19 cellular contexts compared by ENCODE assay signal in genomic region chr16:22202261-22202637, GRCh38. TPM values are rescaled to one million over a fixed set of nuclear protein-coding genes. Genes with fewer than 3 reads are reported as not detected.
DNase-seq lines count a peak whose midpoint lies in the region; TF ChIP-seq lines count a peak whose summit lies in the region.
"Had no signal": no experiment of that assay in that cellular context is flagged by ENCODE, and none has a peak within 500 bp of the region (broad histone marks: within the 10 kb centered on the region; RNA-seq: fewer than 3 reads in every experiment).

No MANE protein-coding gene starts in this region.

- POLR2A ChIA-PET in MCF 10A (lab: Yijun Ruan, JAX) = interaction anchor here (1.6 to 10.0 kb wide), 3 partner anchors 11 to 95 kb away, joined by 4 to 104 read pairs (median 42); partner anchors contain the start of gene POLR3E

- intact Hi-C loops in MCF 10A (cut with micrococcal nuclease) = no loop called here
- intact Hi-C loops in mammary epithelial cell (cut with micrococcal nuclease) = no loop called here

- H3K36me3 Mint-ChIP-seq in MCF 10A (ENCODE audit: insufficient read depth, unreplicated experiment) = no peaks in the 10 kb centered on the region
- no peaks in the 10 kb centered on the region for H3K36me3 Mint-ChIP-seq in neural progenitor cell
- H3K36me3 Mint-ChIP-seq: CD14-positive monocyte had no signal

- WGBS in mammary epithelial cell (ENCODE audit: low coverage, missing lambda C conversion rate) = 82% methylated on average over 6 of the region's 6 CpGs

- H3K9ac ChIP-seq in mammary epithelial cell (ENCODE audit: insufficient read depth, low read length) (no peak overlapping the region), MM.1S (ENCODE audit: low read length) (no peak overlapping the region), neural progenitor cell (no peak overlapping the region)
- H3K9ac ChIP-seq: BLaER1 had no signal

- H4K20me1 ChIP-seq in mammary epithelial cell (ENCODE audit: insufficient read depth, low read length) (no peaks in the 10 kb centered on the region), MM.1S (ENCODE audit: insufficient read depth, low read length) (no peaks in the 10 kb centered on the region), neural progenitor cell (ENCODE audit: low read depth) (peaks cover 2% of the 10 kb centered on the region)

- H3K4me3 Mint-ChIP-seq in MCF 10A (ENCODE audit: unreplicated experiment) (no peak overlapping the region), neural progenitor cell (no peak overlapping the region)
- H3K4me3 Mint-ChIP-seq: CD14-positive monocyte; CD4-positive, alpha-beta memory T cell; H9 had no signal

- TF ChIP-seq CTCF in MCF 10A (IDR thresholded peaks at IDR 0.05; ENCODE audit: unreplicated experiment) (no peak), mammary epithelial cell (conservative IDR thresholded peaks at IDR 0.05 in 1 of 2, IDR thresholded peaks at IDR 0.05 in 1 of 2; ENCODE audit: extremely low read depth in 1 of 2, insufficient read depth in 1 of 2, low read depth in 1 of 2, low read length in 2 of 2) (no peak), MM.1S (IDR thresholded peaks at IDR 0.05; ENCODE audit: low read length) (no peak), WERI-Rb-1 (IDR thresholded peaks at IDR 0.05; ENCODE audit: low read depth, low read length) (no peak), neural progenitor cell (IDR thresholded peaks at IDR 0.05) (no peak)

- in situ Hi-C loops in mammary epithelial cell (cut with MboI; ENCODE audit: low sequenced_read_pairs in 2 of 2) = loop anchor here in 1 of 2 donors (5.0 kb wide), 1 partner anchor 90 kb away; no protein-coding TSS in a partner anchor

- H3K27ac Mint-ChIP-seq in MCF 10A (ENCODE audit: low read depth, unreplicated experiment) (peak overlapping the region; percentile 54), neural progenitor cell (peak overlapping the region; percentile 15)
- H3K27ac Mint-ChIP-seq: CD4-positive, alpha-beta memory T cell; H9 had no signal

- H3K4me2 ChIP-seq in mammary epithelial cell (ENCODE audit: insufficient read depth, low read depth, low read length) = no peak overlapping the region
- no peak overlapping the region for H3K4me2 ChIP-seq in MM.1S (ENCODE audit: low read depth, low read length)
- H3K4me2 ChIP-seq in neural progenitor cell = no peak overlapping the region
- H3K4me2 ChIP-seq: BLaER1 had no signal

- H3K4me1 ChIP-seq in mammary epithelial cell (ENCODE audit: insufficient read depth, low read length) (peaks cover 18% of the 10 kb centered on the region), MM.1S (ENCODE audit: low read length) (peaks cover 41% of the 10 kb centered on the region), neural progenitor cell (no peaks in the 10 kb centered on the region)

- no peaks in the 10 kb centered on the region for H3K9me2 ChIP-seq in MM.1S (replicated peaks; ENCODE audit: insufficient read depth, low read length)

- CTCF ChIA-PET in MCF 10A (lab: Yijun Ruan, JAX) = interaction anchor here (0.9 to 6.4 kb wide), 6 partner anchors 9 to 119 kb away, joined by 3 to 35 read pairs (median 5); partner anchors contain the start of gene POLR3E
- CTCF ChIA-PET in mammary epithelial cell (lab: Charles Lee; ENCODE audit: low non-redundant PET) = no interaction called here

- H3K9me3 ChIP-seq in mammary epithelial cell (replicated peaks; ENCODE audit: insufficient read depth, low read length) = no peaks in the 10 kb centered on the region
- no peaks in the 10 kb centered on the region for H3K9me3 ChIP-seq in MM.1S (replicated peaks; ENCODE audit: insufficient read depth, low read length)
- H3K9me3 ChIP-seq in WERI-Rb-1 (ENCODE audit: severe bottlenecking) = no peaks in the 10 kb centered on the region
- no peaks in the 10 kb centered on the region for H3K9me3 ChIP-seq in neural progenitor cell (ENCODE audit: low read depth)
- H3K9me3 ChIP-seq: BLaER1 had no signal

- H3K9me3 Mint-ChIP-seq in MCF 10A (ENCODE audit: unreplicated experiment) (no peaks in the 10 kb centered on the region), neural progenitor cell (no peaks in the 10 kb centered on the region)
- H3K9me3 Mint-ChIP-seq: CD4-positive, alpha-beta memory T cell; H9 had no signal

- H3K27me3 Mint-ChIP-seq in MCF 10A (ENCODE audit: insufficient read depth, unreplicated experiment) (no peaks in the 10 kb centered on the region), neural progenitor cell (ENCODE audit: insufficient read depth, low read depth) (no peaks in the 10 kb centered on the region)
- H3K27me3 Mint-ChIP-seq: CD4-positive, alpha-beta memory T cell had no signal

- H3F3A ChIP-seq in MM.1S (ENCODE audit: insufficient read depth, low read length) = peaks cover 45% of the 10 kb centered on the region
- peaks cover 18% of the 10 kb centered on the region for H3F3A ChIP-seq in neural progenitor cell (ENCODE audit: low read depth)

- no peak for DNase-seq in MCF 10A (ENCODE audit: unreplicated experiment)
- no peak for DNase-seq in mammary epithelial cell
- no peak for DNase-seq in MM.1S
- DNase-seq in WERI-Rb-1 = no peak
- no peak for DNase-seq in neural progenitor cell (ENCODE audit: low spot score)
- no peak for DNase-seq in activated T-cell treated with anti-CD3 and anti-CD28 coated beads for 4 hours
- no peak for DNase-seq in LoVo (ENCODE audit: low spot score)
- DNase-seq in activated CD4-positive, alpha-beta T cell treated with anti-CD3 and anti-CD28 coated beads, Interleukin-2, amount 50 U/mL, for 48 hours = no peak
- DNase-seq: 8988T; CD4-positive, alpha-beta memory T cell; DMS79; GDM1; GOT3 had no signal

- no peak overlapping the region for H3K27ac ChIP-seq in mammary epithelial cell (ENCODE audit: insufficient read depth, low read depth, low read length)
- peak overlapping the region; percentile 83; the same call in 1 of the 2 replicates for H3K27ac ChIP-seq in MM.1S (ENCODE audit: low read length)
- H3K27ac ChIP-seq in WERI-Rb-1 = peak overlapping the region; percentile 31; the same call in 1 of the 2 replicates
- no peak overlapping the region for H3K27ac ChIP-seq in neural progenitor cell
- H3K27ac ChIP-seq: BLaER1 had no signal

- H3K79me2 ChIP-seq in mammary epithelial cell (ENCODE audit: insufficient read depth, low read length) (peaks cover 12% of the 10 kb centered on the region), MM.1S (ENCODE audit: low read length) (peaks cover 10% of the 10 kb centered on the region), neural progenitor cell (ENCODE audit: low read depth) (peaks cover 4% of the 10 kb centered on the region)

- dilution Hi-C loops in mammary epithelial cell (cut with HindIII; ENCODE audit: low sequenced_read_pairs) = no loop called here

- no peaks in the 10 kb centered on the region for H3K36me3 ChIP-seq in mammary epithelial cell (ENCODE audit: insufficient read depth, low read length)
- H3K36me3 ChIP-seq in MM.1S (replicated peaks; ENCODE audit: insufficient read depth, low read length) = no peaks in the 10 kb centered on the region
- peaks cover 5% of the 10 kb centered on the region for H3K36me3 ChIP-seq in WERI-Rb-1
- H3K36me3 ChIP-seq in neural progenitor cell = no peaks in the 10 kb centered on the region
- H3K36me3 ChIP-seq: BLaER1 had no signal

- H3K4me3 ChIP-seq in mammary epithelial cell (replicated peaks in 1 of 3; ENCODE audit: insufficient read depth in 1 of 3, low read depth in 2 of 3, low read length in 3 of 3) (no peak overlapping the region), MM.1S (ENCODE audit: low read length) (no peak overlapping the region), WERI-Rb-1 (ENCODE audit: low read depth, low read length) (no peak overlapping the region), neural progenitor cell (no peak overlapping the region)
- H3K4me3 ChIP-seq: BLaER1 had no signal

- H3K27me3 ChIP-seq in mammary epithelial cell (ENCODE audit: insufficient read depth, low read length) (no peaks in the 10 kb centered on the region), MM.1S (replicated peaks; ENCODE audit: insufficient read depth, low read length) (no peaks in the 10 kb centered on the region), WERI-Rb-1 (ENCODE audit: insufficient read depth, low read depth, severe bottlenecking) (no peaks in the 10 kb centered on the region), neural progenitor cell (peaks cover 6% of the 10 kb centered on the region)
- H3K27me3 ChIP-seq: BLaER1 had no signal

- H3K4me1 Mint-ChIP-seq in MCF 10A (ENCODE audit: insufficient read depth, unreplicated experiment) = peaks cover 17% of the 10 kb centered on the region
- H3K4me1 Mint-ChIP-seq in neural progenitor cell = peaks cover 4% of the 10 kb centered on the region

- H2AFZ ChIP-seq in mammary epithelial cell (ENCODE audit: low read depth, low read length) (no peak overlapping the region), MM.1S (ENCODE audit: low read length) (no peak overlapping the region), neural progenitor cell (replicated peaks) (no peak overlapping the region)

- BruUV-seq in MCF 10A (replicated peaks; lab: Mats Ljungman, UMichigan) (no TSS peak), mammary epithelial cell (replicated peaks; lab: Mats Ljungman, UMichigan) (no TSS peak)

RNA-seq across cellular contexts. Expression of gene EEF2K, which starts 3.8 kb away (rescaled TPM):
- total RNA-seq in MCF 10A (2022) = 15.0 and 15.9 TPM in 2 replicates
- total RNA-seq in mammary epithelial cell = 10 to 100 TPM; 16.0 to 22.8 TPM
- polyA plus RNA-seq in mammary epithelial cell = 16.3 TPM
- polyA minus RNA-seq in mammary epithelial cell = 27.0 TPM
- 9.0 and 12.3 TPM in 2 replicates for total RNA-seq in neural progenitor cell (ENCODE audit: low replicate concordance)

RNA-seq across cellular contexts. Expression of gene SDR42E2, which starts 39.9 kb away (rescaled TPM):
- not detected in 2 replicates for total RNA-seq in MCF 10A (2022)
- total RNA-seq in mammary epithelial cell = not detected
- polyA plus RNA-seq in mammary epithelial cell = not detected
- not detected for polyA minus RNA-seq in mammary epithelial cell
- total RNA-seq in neural progenitor cell (ENCODE audit: low replicate concordance) = 0.15 TPM in 1 of 2 replicates, not detected in the other
- total RNA-seq: A673, Daoy had no signal
- polyA plus RNA-seq: AG04450 had no signal

Comparison
In these comparisons a context has a peak if more than half of its experiments do, and no peak if none do; other contexts are left out.
1. H3K27ac ChIP-seq: peak in MM.1S (single experiment) and WERI-Rb-1 (single experiment); none in mammary epithelial cell (single experiment) and neural progenitor cell (single experiment).